8 cellular contexts compared by ENCODE assay signal in the genomic region with DNA sequence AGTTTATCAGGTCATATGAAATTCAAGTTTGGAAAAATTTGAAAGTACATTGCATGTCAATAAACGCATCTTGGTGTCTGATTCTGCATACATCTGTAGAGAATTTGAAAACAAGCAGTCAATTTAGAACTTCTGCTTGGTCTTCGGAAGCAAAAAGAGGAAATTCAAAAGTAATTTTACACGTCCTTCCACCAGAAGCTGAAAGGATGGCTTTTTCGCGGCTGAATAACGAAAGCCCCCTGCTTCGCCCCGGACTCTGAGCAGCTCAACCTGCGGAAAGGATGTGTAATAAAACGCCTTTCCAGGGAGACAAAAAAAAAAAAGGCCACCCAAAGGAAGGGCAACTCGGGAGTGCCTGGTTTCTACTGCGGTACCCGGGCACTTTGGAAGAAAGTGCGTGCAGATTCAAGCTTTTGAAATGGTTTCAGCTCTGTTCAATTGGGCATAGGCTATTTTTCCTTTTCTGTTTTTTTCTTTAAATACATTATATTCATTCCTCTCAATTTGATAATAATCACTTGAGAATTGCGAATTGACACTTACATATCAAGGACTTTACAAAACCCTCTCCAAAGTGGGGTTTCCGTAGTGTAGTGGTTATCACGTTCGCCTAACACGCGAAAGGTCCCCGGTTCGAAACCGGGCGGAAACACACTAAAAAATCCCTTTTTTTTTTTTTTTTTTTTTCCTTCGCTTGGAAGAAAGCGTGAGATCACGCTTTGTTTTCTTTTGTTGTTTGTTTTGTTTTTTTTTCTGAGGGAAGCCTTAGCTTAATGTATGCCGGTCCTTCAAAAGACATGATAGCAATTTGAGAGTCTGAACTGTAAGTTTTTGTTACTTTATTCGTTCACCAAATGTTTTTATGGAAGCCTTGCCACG. TPM values are rescaled to one million over a fixed set of nuclear protein-coding genes. Genes with fewer than 3 reads are reported as not detected.
DNase-seq lines count a peak whose midpoint lies in the region; ATAC-seq and TF ChIP-seq lines count a peak whose summit lies in the region.

No MANE protein-coding gene starts in this region.

- peak; percentile 26 for ATAC-seq in esophagus mucosa
- ATAC-seq in HG03045 (IDR thresholded peaks at IDR 0.05; ENCODE audit: unreplicated experiment), result no peak

- peak; percentile 86 for DNase-seq in GM12865 (ENCODE audit: low read depth)
- peak; percentile 79 for DNase-seq in KG1 (lab: John Stamatoyannopoulos, UW)
- DNase-seq in OCI-M2 (lab: John Stamatoyannopoulos, UW; ENCODE audit: unreplicated experiment), result peak; percentile 81
- DNase-seq in activated T-cell treated with anti-CD3 and anti-CD28 coated beads for 48 hours (ENCODE audit: low read depth), result peak; percentile 32
- DNase-seq in stimulated activated naive CD4-positive, alpha-beta T cell treated with Interleukin-2 at 50 U/mL for 16 hours (lab: John Stamatoyannopoulos, UW), result peak; percentile 14

- peak overlapping the region; percentile 99 to 100 for H3K27ac ChIP-seq in mucosa of rectum (ENCODE audit: low read depth in 2 of 2, low read length in 2 of 2)

- peak overlapping the region; percentile 95 to 99 for H3K9ac ChIP-seq in mucosa of rectum (ENCODE audit: low read depth in 1 of 2, low read length in 2 of 2)

- H3K4me3 ChIP-seq in GM12865 (ENCODE audit: low read depth, low read length) (peak overlapping the region; percentile 80), mucosa of rectum (ENCODE audit: low read length in 2 of 2) (peak overlapping the region; percentile 79 to 86)

- no peak for TF ChIP-seq CTCF in GM12865 (IDR thresholded peaks at IDR 0.05; ENCODE audit: insufficient read depth, low read depth, low read length, missing control alignments)

- H3K4me1 ChIP-seq in mucosa of rectum (ENCODE audit: control insufficient read depth in 2 of 2, insufficient read depth in 2 of 2, low read length in 2 of 2), result peaks cover 11 to 14% of the 10 kb centered on the region in 2 donors

- no peaks in the 10 kb centered on the region for H3K27me3 ChIP-seq in mucosa of rectum (ENCODE audit: control insufficient read depth in 2 of 2, insufficient read depth in 2 of 2, low read length in 2 of 2)

- no peaks in the 10 kb centered on the region for H3K9me3 ChIP-seq in mucosa of rectum (ENCODE audit: control insufficient read depth in 2 of 2, low read length in 2 of 2)

- H3K36me3 ChIP-seq in mucosa of rectum (ENCODE audit: control insufficient read depth in 2 of 2, insufficient read depth in 2 of 2, low read length in 2 of 2), result peaks cover 12 to 14% of the 10 kb centered on the region in 2 donors

RNA-seq across cellular contexts. Expression of a gene that starts 1.3 kb away (rescaled TPM):
- total RNA-seq in esophagus mucosa, result 8.8 TPM

RNA-seq across cellular contexts. Expression of a gene that starts 2.5 kb away (rescaled TPM):
- total RNA-seq in esophagus mucosa, result 1.6 TPM

RNA-seq across cellular contexts. Expression of a gene that starts 7.0 kb away (rescaled TPM):
- total RNA-seq in esophagus mucosa, result 10.6 TPM

RNA-seq across cellular contexts. Expression of a gene that starts 40.8 kb away (rescaled TPM):
- total RNA-seq in esophagus mucosa, result not detected

RNA-seq across cellular contexts. Expression of a gene that starts 40.8 kb away (rescaled TPM):
- total RNA-seq in esophagus mucosa, result 0.24 TPM

Comparison
In these comparisons a context has a peak if more than half of its experiments do, and no peak if none do; other contexts are left out.
1. DNase-seq: peak in every context shown above with its lines; median percentile 86 in GM12865; 81 in OCI-M2; 79 in KG1; 32 in activated T-cell treated with anti-CD3 and anti-CD28 coated beads for 48 hours; 14 in stimulated activated naive CD4-positive, alpha-beta T cell treated with Interleukin-2 at 50 U/mL for 16 hours.